17 cellular contexts compared by ENCODE assay signal in the genomic region with DNA sequence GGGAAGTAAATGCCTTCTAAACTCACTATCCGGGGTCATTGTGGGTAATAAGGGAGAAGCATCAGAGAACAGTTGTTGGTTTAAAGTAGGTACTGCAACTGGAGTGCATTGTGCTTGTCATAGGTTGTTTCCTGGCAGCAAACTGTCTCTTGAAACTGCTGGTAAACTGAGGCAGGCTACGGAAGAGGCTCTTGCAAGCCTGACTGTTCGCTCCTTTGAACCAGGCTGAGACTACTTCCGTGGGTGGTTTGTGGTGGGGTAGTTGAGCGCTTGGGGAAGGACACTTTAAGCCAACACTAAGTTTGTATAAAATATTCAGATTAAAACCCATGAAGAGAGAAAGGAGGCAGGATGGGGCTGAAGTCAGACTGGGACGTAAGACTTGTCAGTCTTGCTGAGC. TPM values are rescaled to one million over a fixed set of nuclear protein-coding genes. Genes with fewer than 3 reads are reported as not detected.
DNase-seq lines count a peak whose midpoint lies in the region; ATAC-seq and TF ChIP-seq lines count a peak whose summit lies in the region.
"Had no signal": no experiment of that assay in that cellular context is flagged by ENCODE, and none has a peak within 500 bp of the region (broad histone marks: within the 10 kb centered on the region; RNA-seq: fewer than 3 reads in every experiment).

No MANE protein-coding gene starts in this region.

- no peak overlapping the region for H3K27ac ChIP-seq in mammary epithelial cell (ENCODE audit: insufficient read depth, low read depth, low read length)
- H3K27ac ChIP-seq: colonic mucosa, epithelial cell of prostate had no signal

- no peak overlapping the region for H3K9ac ChIP-seq in mammary epithelial cell (ENCODE audit: insufficient read depth, low read length)
- H3K9ac ChIP-seq: SK-N-SH had no signal

- DNase-seq in activated naive CD4-positive, alpha-beta T cell treated with anti-CD3 and anti-CD28 coated beads for 36 hours, result peak; percentile 82
- no peak for DNase-seq in activated naive CD4-positive, alpha-beta T cell treated with anti-CD3 and anti-CD28 coated beads, Interleukin-2, amount 50 U/mL, for 16 hours
- peak; percentile 25 for DNase-seq in T-helper 2 cell treated with Interferon-gamma antibody and Interleukin-4, amounts not matched to agents 5 μg/mL and 100 μg/mL, for 36 hours (ENCODE audit: low spot score)
- no peak for DNase-seq in stimulated activated effector memory CD8-positive, alpha-beta T cell treated with anti-CD3 and anti-CD28 coated beads, Interleukin-12 subunit alpha, Interleukin-12 subunit beta, amount 100 ng/mL, for 72 hours (ENCODE audit: low spot score in 2 of 2)
- DNase-seq in head of caudate nucleus (no peak), mammary epithelial cell (no peak)
- DNase-seq: activated CD8-positive, alpha-beta memory T cell treated with anti-CD3 and anti-CD28 coated beads, Interleukin-2, amount 50 U/mL, for 48 hours; colonic mucosa; foreskin melanocyte; GDM1; HFFc6; NCI-H1694; right cardiac atrium; SK-N-SH had no signal

- H3K79me2 ChIP-seq in mammary epithelial cell (ENCODE audit: insufficient read depth, low read length), result no peaks in the 10 kb centered on the region

- intact Hi-C loops in activated naive CD4-positive, alpha-beta T cell treated with anti-CD3 and anti-CD28 coated beads for 36 hours (cut with micrococcal nuclease), result loop anchor here (1.0 to 5.0 kb wide), 3 partner anchors 19 to 299 kb away; no protein-coding TSS in a partner anchor
- intact Hi-C loops in head of caudate nucleus (cut with DNase I) (loop anchor here (10.0 kb wide), 1 partner anchor 243 kb away; no protein-coding TSS in a partner anchor), mammary epithelial cell (cut with micrococcal nuclease) (no loop called here)

- no peaks in the 10 kb centered on the region for H3K27me3 ChIP-seq in mammary epithelial cell (ENCODE audit: insufficient read depth, low read length)
- H3K27me3 ChIP-seq: colonic mucosa had no signal

- H3K27me3 Mint-ChIP-seq in activated naive CD4-positive, alpha-beta T cell treated with anti-CD3 and anti-CD28 coated beads for 36 hours (ENCODE audit: low read depth), result no peaks in the 10 kb centered on the region
- H3K27me3 Mint-ChIP-seq in T-helper 2 cell treated with Interferon-gamma antibody and Interleukin-4, amounts not matched to agents 5 μg/mL and 100 μg/mL, for 36 hours (ENCODE audit: low read depth), result no peaks in the 10 kb centered on the region
- H3K27me3 Mint-ChIP-seq in activated naive CD8-positive, alpha-beta T cell, result no peaks in the 10 kb centered on the region

- ATAC-seq in stimulated activated effector memory CD8-positive, alpha-beta T cell treated with anti-CD3 and anti-CD28 coated beads, Interleukin-12 subunit alpha, Interleukin-12 subunit beta, amount 100 ng/mL, for 72 hours, result peak; percentile 60
- ATAC-seq in HG02973 (IDR thresholded peaks at IDR 0.05; ENCODE audit: unreplicated experiment), result no peak
- ATAC-seq: right cardiac atrium had no signal

- no peaks in the 10 kb centered on the region for H3K9me3 ChIP-seq in mammary epithelial cell (replicated peaks; ENCODE audit: insufficient read depth, low read length)
- H3K9me3 ChIP-seq: colonic mucosa, SK-N-SH had no signal

- no peak overlapping the region for H3K4me2 ChIP-seq in mammary epithelial cell (ENCODE audit: insufficient read depth, low read depth, low read length)
- H3K4me2 ChIP-seq: SK-N-SH had no signal

- 94% methylated on average over 6 of the region's 6 CpGs for WGBS in mammary epithelial cell (ENCODE audit: low coverage, missing lambda C conversion rate)

- no TSS peak for BruUV-seq in mammary epithelial cell (replicated peaks; lab: Mats Ljungman, UMichigan)

- no peaks in the 10 kb centered on the region for H3K36me3 Mint-ChIP-seq in activated naive CD4-positive, alpha-beta T cell treated with anti-CD3 and anti-CD28 coated beads for 36 hours (ENCODE audit: low read depth)
- H3K36me3 Mint-ChIP-seq in T-helper 2 cell treated with Interferon-gamma antibody and Interleukin-4, amounts not matched to agents 5 μg/mL and 100 μg/mL, for 36 hours (ENCODE audit: low read depth), result no peaks in the 10 kb centered on the region
- H3K36me3 Mint-ChIP-seq in activated naive CD8-positive, alpha-beta T cell, result no peaks in the 10 kb centered on the region
- no peaks in the 10 kb centered on the region for H3K36me3 Mint-ChIP-seq in stimulated activated effector memory CD8-positive, alpha-beta T cell treated with anti-CD3 and anti-CD28 coated beads, Interleukin-12 subunit alpha, Interleukin-12 subunit beta, amount 100 ng/mL, for 72 hours

- in situ Hi-C loops in mammary epithelial cell (cut with MboI; ENCODE audit: low sequenced_read_pairs in 2 of 2), result loop anchor here (5.0 to 25.0 kb wide), 4 partner anchors 100 to 385 kb away; no protein-coding TSS in a partner anchor

- H3K4me1 ChIP-seq in mammary epithelial cell (ENCODE audit: insufficient read depth, low read length), result peaks cover 19% of the 10 kb centered on the region

- dilution Hi-C loops in mammary epithelial cell (cut with HindIII; ENCODE audit: low sequenced_read_pairs), result no loop called here

- H4K20me1 ChIP-seq in mammary epithelial cell (ENCODE audit: insufficient read depth, low read length), result no peaks in the 10 kb centered on the region

- no peaks in the 10 kb centered on the region for H3K36me3 ChIP-seq in mammary epithelial cell (ENCODE audit: insufficient read depth, low read length)
- H3K36me3 ChIP-seq: colonic mucosa had no signal

- peak overlapping the region; percentile 17 for H3K27ac Mint-ChIP-seq in activated naive CD4-positive, alpha-beta T cell treated with anti-CD3 and anti-CD28 coated beads for 36 hours
- H3K27ac Mint-ChIP-seq in T-helper 2 cell treated with Interferon-gamma antibody and Interleukin-4, amounts not matched to agents 5 μg/mL and 100 μg/mL, for 36 hours, result peak overlapping the region; percentile 68
- peak overlapping the region; percentile 4 for H3K27ac Mint-ChIP-seq in activated naive CD8-positive, alpha-beta T cell
- H3K27ac Mint-ChIP-seq in stimulated activated effector memory CD8-positive, alpha-beta T cell treated with anti-CD3 and anti-CD28 coated beads, Interleukin-12 subunit alpha, Interleukin-12 subunit beta, amount 100 ng/mL, for 72 hours, result no peak overlapping the region
- H3K27ac Mint-ChIP-seq: HFFc6 had no signal

- no peaks in the 10 kb centered on the region for H3K9me3 Mint-ChIP-seq in activated naive CD4-positive, alpha-beta T cell treated with anti-CD3 and anti-CD28 coated beads for 36 hours
- H3K9me3 Mint-ChIP-seq in T-helper 2 cell treated with Interferon-gamma antibody and Interleukin-4, amounts not matched to agents 5 μg/mL and 100 μg/mL, for 36 hours, result no peaks in the 10 kb centered on the region
- H3K9me3 Mint-ChIP-seq in activated naive CD8-positive, alpha-beta T cell (ENCODE audit: low read depth), result no peaks in the 10 kb centered on the region
- no peaks in the 10 kb centered on the region for H3K9me3 Mint-ChIP-seq in stimulated activated effector memory CD8-positive, alpha-beta T cell treated with anti-CD3 and anti-CD28 coated beads, Interleukin-12 subunit alpha, Interleukin-12 subunit beta, amount 100 ng/mL, for 72 hours
- H3K9me3 Mint-ChIP-seq: HFFc6 had no signal

- CTCF ChIA-PET in activated naive CD4-positive, alpha-beta T cell treated with anti-CD3 and anti-CD28 coated beads for 36 hours (lab: Charles Lee), result interaction anchor here (0.8 to 6.2 kb wide), 6 partner anchors 11 to 386 kb away, joined by 4 to 45 read pairs (median 20); no protein-coding TSS in a partner anchor
- CTCF ChIA-PET in mammary epithelial cell (lab: Charles Lee; ENCODE audit: low non-redundant PET), result interaction anchor here (1.1 kb wide), 1 partner anchor 241 kb away, joined by 5 read pairs; no protein-coding TSS in a partner anchor

- peaks cover 48% of the 10 kb centered on the region for H3K4me1 Mint-ChIP-seq in activated naive CD4-positive, alpha-beta T cell treated with anti-CD3 and anti-CD28 coated beads for 36 hours (ENCODE audit: low read depth)
- peaks cover 20% of the 10 kb centered on the region for H3K4me1 Mint-ChIP-seq in T-helper 2 cell treated with Interferon-gamma antibody and Interleukin-4, amounts not matched to agents 5 μg/mL and 100 μg/mL, for 36 hours (ENCODE audit: low read depth)
- H3K4me1 Mint-ChIP-seq in activated naive CD8-positive, alpha-beta T cell (ENCODE audit: low read depth), result peaks cover 44% of the 10 kb centered on the region
- H3K4me1 Mint-ChIP-seq in stimulated activated effector memory CD8-positive, alpha-beta T cell treated with anti-CD3 and anti-CD28 coated beads, Interleukin-12 subunit alpha, Interleukin-12 subunit beta, amount 100 ng/mL, for 72 hours, result peaks cover 5% of the 10 kb centered on the region

- no peak overlapping the region for H3K4me3 Mint-ChIP-seq in activated naive CD4-positive, alpha-beta T cell treated with anti-CD3 and anti-CD28 coated beads for 36 hours
- H3K4me3 Mint-ChIP-seq in T-helper 2 cell treated with Interferon-gamma antibody and Interleukin-4, amounts not matched to agents 5 μg/mL and 100 μg/mL, for 36 hours, result peak overlapping the region; percentile 50
- H3K4me3 Mint-ChIP-seq in activated naive CD8-positive, alpha-beta T cell, result peak overlapping the region; percentile 11
- no peak overlapping the region for H3K4me3 Mint-ChIP-seq in stimulated activated effector memory CD8-positive, alpha-beta T cell treated with anti-CD3 and anti-CD28 coated beads, Interleukin-12 subunit alpha, Interleukin-12 subunit beta, amount 100 ng/mL, for 72 hours
- H3K4me3 Mint-ChIP-seq: HFFc6 had no signal

- no peak overlapping the region for H2AFZ ChIP-seq in mammary epithelial cell (ENCODE audit: low read depth, low read length)

- no peak for TF ChIP-seq CTCF in mammary epithelial cell (conservative IDR thresholded peaks at IDR 0.05 in 1 of 2, IDR thresholded peaks at IDR 0.05 in 1 of 2; ENCODE audit: extremely low read depth in 1 of 2, insufficient read depth in 1 of 2, low read depth in 1 of 2, low read length in 2 of 2)

- no peak overlapping the region for H3K4me3 ChIP-seq in mammary epithelial cell (replicated peaks in 1 of 3; ENCODE audit: insufficient read depth in 1 of 3, low read depth in 2 of 3, low read length in 3 of 3)
- H3K4me3 ChIP-seq: colonic mucosa had no signal

RNA-seq across cellular contexts. Expression of a gene that starts 45.2 kb away (rescaled TPM):
- 100 to 1,000 TPM; 271 to 295 TPM for total RNA-seq in activated naive CD4-positive, alpha-beta T cell treated with anti-CD3 and anti-CD28 coated beads for 36 hours
- total RNA-seq in mammary epithelial cell, result 100 to 1,000 TPM; 384 to 470 TPM
- 466 TPM for polyA plus RNA-seq in mammary epithelial cell
- 713 TPM for polyA minus RNA-seq in mammary epithelial cell

Comparison
In these comparisons a context has a peak if more than half of its experiments do, and no peak if none do; other contexts are left out.
1. DNase-seq: peak in activated naive CD4-positive, alpha-beta T cell treated with anti-CD3 and anti-CD28 coated beads for 36 hours (single experiment) and T-helper 2 cell treated with Interferon-gamma antibody and Interleukin-4, amounts not matched to agents 5 μg/mL and 100 μg/mL, for 36 hours (single experiment); none in activated naive CD4-positive, alpha-beta T cell treated with anti-CD3 and anti-CD28 coated beads, Interleukin-2, amount 50 U/mL, for 16 hours (single experiment), stimulated activated effector memory CD8-positive, alpha-beta T cell treated with anti-CD3 and anti-CD28 coated beads, Interleukin-12 subunit alpha, Interleukin-12 subunit beta, amount 100 ng/mL, for 72 hours (0 of 2), head of caudate nucleus (0 of 42) and mammary epithelial cell (single experiment).
2. H3K4me3 Mint-ChIP-seq: peak in T-helper 2 cell treated with Interferon-gamma antibody and Interleukin-4, amounts not matched to agents 5 μg/mL and 100 μg/mL, for 36 hours (single experiment) and activated naive CD8-positive, alpha-beta T cell (single experiment); none in activated naive CD4-positive, alpha-beta T cell treated with anti-CD3 and anti-CD28 coated beads for 36 hours (single experiment) and stimulated activated effector memory CD8-positive, alpha-beta T cell treated with anti-CD3 and anti-CD28 coated beads, Interleukin-12 subunit alpha, Interleukin-12 subunit beta, amount 100 ng/mL, for 72 hours (single experiment).